ENCODE assay signal across 9 cellular contexts in genomic region chr1:23798662-23799142, GRCh38. TPM values are rescaled to one million over a fixed set of nuclear protein-coding genes. Genes with fewer than 3 reads are reported as not detected.
DNase-seq lines count a peak whose midpoint lies in the region; ATAC-seq, FAIRE-seq and TF ChIP-seq lines count a peak whose summit lies in the region.
"Had no signal": no experiment of that assay in that cellular context is flagged by ENCODE, and none has a peak within 500 bp of the region (broad histone marks: within the 10 kb centered on the region; RNA-seq: fewer than 3 reads in every experiment).

No MANE protein-coding gene starts in this region.

- H3K27me3 Mint-ChIP-seq in endodermal cell (ENCODE audit: insufficient read depth), result peaks cover 3% of the 10 kb centered on the region
- H3K27me3 Mint-ChIP-seq: effector memory CD8-positive, alpha-beta T cell had no signal

- H3K9me3 ChIP-seq in ES-I3 (ENCODE audit: control insufficient read depth, insufficient read depth, low read length), result no peaks in the 10 kb centered on the region
- H3K9me3 ChIP-seq in OCI-LY7 (ENCODE audit: low read length), result no peaks in the 10 kb centered on the region
- H3K9me3 ChIP-seq in endodermal cell (ENCODE audit: control insufficient read depth, low read length), result no peaks in the 10 kb centered on the region
- H3K9me3 ChIP-seq in osteoblast (ENCODE audit: low read depth, low read length), result no peaks in the 10 kb centered on the region

- no peak for FAIRE-seq in frontal cortex (lab: Jason Lieb, UNC)

- H4K20me1 ChIP-seq in OCI-LY7 (ENCODE audit: insufficient read depth, low read length) (no peaks in the 10 kb centered on the region), osteoblast (ENCODE audit: insufficient read depth, low read length) (no peaks in the 10 kb centered on the region)

- BruUV-seq in OCI-LY7 (replicated peaks; lab: Mats Ljungman, UMichigan), result no TSS peak

- H3K4me3 ChIP-seq in OCI-LY7 (ENCODE audit: low read depth, low read length, poor library complexity, severe bottlenecking), result no peak overlapping the region
- peak overlapping the region; percentile 81 for H3K4me3 ChIP-seq in endodermal cell (ENCODE audit: low read length)
- H3K4me3 ChIP-seq in osteoblast (ENCODE audit: insufficient read depth, low read length), result no peak overlapping the region

- H3K4me1 ChIP-seq in ES-I3 (ENCODE audit: insufficient read depth, low read length) (peaks cover 6% of the 10 kb centered on the region; the same call in 1 of the 2 replicates), OCI-LY7 (ENCODE audit: insufficient read depth, low read length, poor library complexity, severe bottlenecking) (peaks cover 17% of the 10 kb centered on the region), endodermal cell (ENCODE audit: control insufficient read depth, insufficient read depth, low read length) (peaks cover 7% of the 10 kb centered on the region), osteoblast (ENCODE audit: insufficient read depth, low read length) (peaks cover 16% of the 10 kb centered on the region)

- H3K9me2 ChIP-seq in OCI-LY7 (ENCODE audit: insufficient read depth, low read length), result no peaks in the 10 kb centered on the region

- H3K36me3 ChIP-seq in ES-I3 (ENCODE audit: insufficient read depth, low read length), result peaks cover 3% of the 10 kb centered on the region
- H3K36me3 ChIP-seq in OCI-LY7 (ENCODE audit: insufficient read depth, low read length), result peaks cover 36% of the 10 kb centered on the region
- peaks cover 24% of the 10 kb centered on the region for H3K36me3 ChIP-seq in endodermal cell (ENCODE audit: control insufficient read depth, insufficient read depth, low read length)
- H3K36me3 ChIP-seq in osteoblast (ENCODE audit: insufficient read depth, low read length), result peaks cover 34% of the 10 kb centered on the region

- POLR2A ChIA-PET in OCI-LY7 (lab: Charles Lee), result interaction anchor here (0.5 to 0.8 kb wide), 2 partner anchors 51 to 111 kb away, joined by 3 to 4 read pairs; no protein-coding TSS in a partner anchor

- H3K4me3 Mint-ChIP-seq in endodermal cell, result no peak overlapping the region

- peak overlapping the region; percentile 74; the same call in 1 of the 2 replicates for H3K4me2 ChIP-seq in OCI-LY7 (ENCODE audit: low read length)
- peak overlapping the region; percentile 97 for H3K4me2 ChIP-seq in osteoblast (ENCODE audit: insufficient read depth, low read length)

- peaks cover 10% of the 10 kb centered on the region for H3K4me1 Mint-ChIP-seq in endodermal cell

- H3K27me3 ChIP-seq in endodermal cell (ENCODE audit: control insufficient read depth, insufficient read depth, low read length, poor library complexity, severe bottlenecking) (no peaks in the 10 kb centered on the region), osteoblast (ENCODE audit: insufficient read depth, low read length) (no peaks in the 10 kb centered on the region)

- H3K36me3 Mint-ChIP-seq in endodermal cell (ENCODE audit: low read depth), result peaks cover 34% of the 10 kb centered on the region

- H3K27ac ChIP-seq in OCI-LY7 (ENCODE audit: low read depth, low read length, poor library complexity, severe bottlenecking), result no peak overlapping the region
- H3K27ac ChIP-seq in endodermal cell (ENCODE audit: low read depth, low read length), result no peak overlapping the region
- peak overlapping the region; percentile 52 for H3K27ac ChIP-seq in osteoblast (ENCODE audit: low read depth, low read length)
- no peak overlapping the region for H3K27ac ChIP-seq in substantia nigra (ENCODE audit: low read depth, low read length, poor library complexity, severe bottlenecking)

- TF ChIP-seq CTCF in OCI-LY7 (conservative IDR thresholded peaks at IDR 0.05; ENCODE audit: low read length), result peak; percentile 63
- TF ChIP-seq CTCF in endodermal cell (conservative IDR thresholded peaks at IDR 0.05), result peak; percentile 59
- no peak for TF ChIP-seq CTCF in osteoblast (IDR thresholded peaks at IDR 0.05; ENCODE audit: extremely low read depth, low read depth, low read length)

- peak overlapping the region; percentile 89; the same call in 1 of the 2 replicates for H3K9ac ChIP-seq in ES-I3 (ENCODE audit: low read depth, low read length)
- no peak overlapping the region for H3K9ac ChIP-seq in endodermal cell (ENCODE audit: extremely low read depth, low read length, poor library complexity, severe bottlenecking)

- CTCF ChIA-PET in OCI-LY7 (lab: Charles Lee; ENCODE audit: unreplicated experiment), result no interaction called here

- H3K27ac Mint-ChIP-seq in endodermal cell, result no peak overlapping the region

- intact Hi-C loops in OCI-LY7 (cut with micrococcal nuclease; ENCODE audit: unreplicated experiment), result no loop called here

- H2AFZ ChIP-seq in OCI-LY7 (ENCODE audit: low read length) (no peak overlapping the region), osteoblast (ENCODE audit: low read length) (no peak overlapping the region)

- no peaks in the 10 kb centered on the region for H3K9me3 Mint-ChIP-seq in endodermal cell
- H3K9me3 Mint-ChIP-seq: effector memory CD8-positive, alpha-beta T cell had no signal

- DNase-seq in OCI-LY7 (ENCODE audit: low spot score) (no peak), endodermal cell (peak; percentile 70), osteoblast (ENCODE audit: insufficient read length, low spot score, missing footprints) (peak; percentile 91), frontal cortex (ENCODE audit: low spot score in 2 of 2) (no peak), NCI-H2227 treated with DMSO at 0.1 percent for 48 hours (lab: John Stamatoyannopoulos, UW) (no peak), substantia nigra (lab: John Stamatoyannopoulos, UW) (no peak)
- DNase-seq: effector memory CD8-positive, alpha-beta T cell had no signal

- WGBS in endodermal cell (ENCODE audit: insufficient coverage in 1 of 2, insufficient read length in 1 of 2), 2 experiments, result 92 to 100% methylated on average over 2 to 12 of the region's 12 CpGs

- no peak for ATAC-seq in GM21390 (IDR thresholded peaks at IDR 0.05; ENCODE audit: unreplicated experiment)
- ATAC-seq: effector memory CD8-positive, alpha-beta T cell had no signal

- H3K79me2 ChIP-seq in OCI-LY7 (ENCODE audit: insufficient read depth, low read depth, low read length) (no peaks in the 10 kb centered on the region), osteoblast (ENCODE audit: insufficient read depth, low read length) (peaks cover 1% of the 10 kb centered on the region)

RNA-seq across cellular contexts. Expression of gene GALE, which starts 1.9 kb away (rescaled TPM):
- 17.9 and 19.6 TPM in 2 replicates for total RNA-seq in OCI-LY7 (2014; rRNA removed; shearing (Covaris generic))
- total RNA-seq in OCI-LY7 (2022) (16.0 and 16.8 TPM in 2 replicates), endodermal cell (10 to 100 TPM; 60.4 to 66.0 TPM), osteoblast (11.8 and 13.4 TPM in 2 replicates), frontal cortex (26.1 TPM)
- 36.2 TPM for polyA plus RNA-seq in endodermal cell (2013, experiment 1 of 2)
- 32.4 TPM for polyA plus RNA-seq in endodermal cell (2013, experiment 2 of 2)

RNA-seq across cellular contexts. Expression of gene LYPLA2, which starts 7.8 kb away (rescaled TPM):
- 65.1 and 91.2 TPM in 2 replicates for total RNA-seq in OCI-LY7 (2014; rRNA removed; shearing (Covaris generic))
- total RNA-seq in OCI-LY7 (2022), result 66.5 and 68.3 TPM in 2 replicates
- 100 to 1,000 TPM; 103 to 107 TPM for total RNA-seq in endodermal cell
- 60.2 TPM for polyA plus RNA-seq in endodermal cell (2013, experiment 1 of 2)
- 61.5 TPM for polyA plus RNA-seq in endodermal cell (2013, experiment 2 of 2)
- 28.3 and 36.9 TPM in 2 replicates for total RNA-seq in osteoblast
- total RNA-seq in frontal cortex, result 27.7 TPM

RNA-seq across cellular contexts. Expression of gene PITHD1, which starts 20.5 kb away (rescaled TPM):
- total RNA-seq in OCI-LY7 (2014; rRNA removed; shearing (Covaris generic)), result 89.9 and 90.8 TPM in 2 replicates
- total RNA-seq in OCI-LY7 (2022) (63.6 and 67.2 TPM in 2 replicates), endodermal cell (10 to 100 TPM; 62.5 to 71.3 TPM), osteoblast (29.8 and 31.1 TPM in 2 replicates), frontal cortex (83.6 TPM)
- polyA plus RNA-seq in endodermal cell (2013, experiment 1 of 2), result 47.3 TPM
- 42.7 TPM for polyA plus RNA-seq in endodermal cell (2013, experiment 2 of 2)

RNA-seq across cellular contexts. Expression of gene HMGCL, which starts 26.5 kb away (rescaled TPM):
- total RNA-seq in OCI-LY7 (2014; rRNA removed; shearing (Covaris generic)), result 9.0 and 13.1 TPM in 2 replicates
- total RNA-seq in OCI-LY7 (2022) (27.4 and 30.7 TPM in 2 replicates), endodermal cell (10 to 100 TPM; 24.0 to 41.7 TPM), osteoblast (36.5 and 39.8 TPM in 2 replicates), frontal cortex (11.8 TPM)
- 20.7 TPM for polyA plus RNA-seq in endodermal cell (2013, experiment 1 of 2)
- 20.7 TPM for polyA plus RNA-seq in endodermal cell (2013, experiment 2 of 2)

RNA-seq across cellular contexts. Expression of gene ELOA, which starts 55.4 kb away (rescaled TPM):
- total RNA-seq in OCI-LY7 (2014; rRNA removed; shearing (Covaris generic)), result 24.7 and 29.1 TPM in 2 replicates
- total RNA-seq in OCI-LY7 (2022), result 35.8 and 41.0 TPM in 2 replicates
- total RNA-seq in endodermal cell, result 10 to 100 TPM; 33.3 to 42.4 TPM
- 28.2 TPM for polyA plus RNA-seq in endodermal cell (2013, experiment 1 of 2)
- 26.4 TPM for polyA plus RNA-seq in endodermal cell (2013, experiment 2 of 2)
- 41.5 and 42.0 TPM in 2 replicates for total RNA-seq in osteoblast
- 24.5 TPM for total RNA-seq in frontal cortex

Comparison
In these comparisons a context has a peak if more than half of its experiments do, and no peak if none do; other contexts are left out.
1. DNase-seq: peak in endodermal cell (single experiment) and osteoblast (single experiment); none in OCI-LY7 (single experiment), frontal cortex (0 of 2), NCI-H2227 treated with DMSO at 0.1 percent for 48 hours (single experiment) and substantia nigra (0 of 49).